ENCODE assay signal across 11 cellular contexts in the genomic region with DNA sequence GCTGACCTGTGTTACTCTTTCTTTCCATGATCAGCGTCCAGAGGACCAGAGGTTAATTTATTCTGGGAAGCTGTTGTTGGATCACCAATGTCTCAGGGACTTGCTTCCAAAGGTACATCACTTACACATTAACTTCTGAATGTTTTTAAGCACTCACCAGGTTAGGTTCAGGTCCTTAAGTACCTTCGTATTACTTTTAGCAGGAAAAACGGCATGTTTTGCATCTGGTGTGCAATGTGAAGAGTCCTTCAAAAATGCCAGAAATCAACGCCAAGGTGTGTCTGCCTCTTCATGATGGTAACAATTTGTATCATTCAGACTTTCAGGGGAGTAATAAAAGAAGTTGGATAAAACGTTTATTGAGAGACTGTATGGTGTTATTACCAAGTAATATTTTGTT. TPM values are rescaled to one million over a fixed set of nuclear protein-coding genes. Genes with fewer than 3 reads are reported as not detected.
DNase-seq lines count a peak whose midpoint lies in the region; ATAC-seq and TF ChIP-seq lines count a peak whose summit lies in the region.
"Had no signal": no experiment of that assay in that cellular context is flagged by ENCODE, and none has a peak within 500 bp of the region (broad histone marks: within the 10 kb centered on the region; RNA-seq: fewer than 3 reads in every experiment).

No MANE protein-coding gene starts in this region.

- H3K27me3 ChIP-seq in subcutaneous abdominal adipose tissue (ENCODE audit: control insufficient read depth in 5 of 5, insufficient read depth in 4 of 5, low read length in 5 of 5), result no peaks in the 10 kb centered on the region

- POLR2A ChIA-PET in activated CD4-positive, alpha-beta T cell treated with anti-CD3 and anti-CD28 coated beads, Interleukin-2, amount 10 ng/mL, durations not matched to agents 7 days and 5 days (lab: Charles Lee), result no interaction called here

- peaks cover 5 to 55% (median 43%) of the 10 kb centered on the region in 5 donors for H3K4me1 ChIP-seq in subcutaneous abdominal adipose tissue (ENCODE audit: control insufficient read depth in 5 of 5, insufficient read depth in 5 of 5, low read length in 5 of 5)

- intact Hi-C loops in activated T-helper 1 cell treated with anti-CD3 and anti-CD28 coated beads, Interleukin-12 subunit alpha, Interleukin-12 subunit beta, Interleukin-2, Interleukin-4 antibody, amounts not matched to agents 30 ng/mL and 10 ng/mL and 1 ng/mL, durations not matched to agents 14 hours and 24 hours and 36 hours (cut with micrococcal nuclease), result loop anchor here (5.0 to 10.0 kb wide), 4 partner anchors 203 to 1190 kb away; partner anchors contain the start of genes CCDC102A, CFAP20, CIAPIN1 and COQ9

- DNase-seq in activated CD4-positive, alpha-beta T cell treated with anti-CD3 and anti-CD28 coated beads, Interleukin-2, amount 10 ng/mL, durations not matched to agents 7 days and 5 days, result no peak
- DNase-seq in activated CD4-positive, alpha-beta T cell treated with anti-CD3 and anti-CD28 coated beads, Interleukin-2, amount 50 U/mL, for 4 hours, result no peak
- DNase-seq in activated T-helper 1 cell treated with anti-CD3 and anti-CD28 coated beads, Interleukin-12 subunit alpha, Interleukin-12 subunit beta, Interleukin-2, Interleukin-4 antibody, amounts not matched to agents 30 ng/mL and 10 ng/mL and 1 ng/mL, durations not matched to agents 14 hours and 24 hours and 36 hours (ENCODE audit: low spot score), result no peak
- no peak for DNase-seq in immature natural killer cell
- DNase-seq in GM20000 (ENCODE audit: low spot score), result no peak
- no peak for DNase-seq in stimulated activated naive CD4-positive, alpha-beta T cell treated with Interleukin-2 at 50 U/mL for 16 hours (lab: John Stamatoyannopoulos, UW)
- DNase-seq: C1 segment of cervical spinal cord, NCI-H526 treated with DMSO at 0.1 percent for 48 hours had no signal

- peaks cover 69% of the 10 kb centered on the region for H3K36me3 Mint-ChIP-seq in activated CD4-positive, alpha-beta T cell treated with anti-CD3 and anti-CD28 coated beads, Interleukin-2, amount 10 ng/mL, durations not matched to agents 7 days and 5 days (ENCODE audit: low read depth)
- peaks cover 67% of the 10 kb centered on the region for H3K36me3 Mint-ChIP-seq in activated T-helper 1 cell treated with anti-CD3 and anti-CD28 coated beads, Interleukin-12 subunit alpha, Interleukin-12 subunit beta, Interleukin-2, Interleukin-4 antibody, amounts not matched to agents 30 ng/mL and 10 ng/mL and 1 ng/mL, durations not matched to agents 14 hours and 24 hours and 36 hours (ENCODE audit: low read depth)
- peaks cover 4 to 44% (median 40%) of the 10 kb centered on the region in 3 donors for H3K36me3 Mint-ChIP-seq in immature natural killer cell

- H3K9me3 ChIP-seq in subcutaneous abdominal adipose tissue (ENCODE audit: control insufficient read depth in 5 of 5, low read length in 5 of 5), result no peaks in the 10 kb centered on the region

- H3K27ac ChIP-seq in subcutaneous abdominal adipose tissue (ENCODE audit: low read depth, low read length), result no peak overlapping the region

- peaks cover 38 to 54% (median 50%) of the 10 kb centered on the region in 5 donors for H3K36me3 ChIP-seq in subcutaneous abdominal adipose tissue (ENCODE audit: control insufficient read depth in 5 of 5, insufficient read depth in 5 of 5, low read length in 5 of 5)

- H3K9ac ChIP-seq in subcutaneous abdominal adipose tissue (ENCODE audit: low read length in 5 of 5), result peak overlapping the region in 4 of 5 donors; percentile 21 to 98 (median 51)

- H3K4me3 Mint-ChIP-seq in activated CD4-positive, alpha-beta T cell treated with anti-CD3 and anti-CD28 coated beads, Interleukin-2, amount 10 ng/mL, durations not matched to agents 7 days and 5 days, result peak overlapping the region; percentile 99
- peak overlapping the region; percentile 95 for H3K4me3 Mint-ChIP-seq in activated T-helper 1 cell treated with anti-CD3 and anti-CD28 coated beads, Interleukin-12 subunit alpha, Interleukin-12 subunit beta, Interleukin-2, Interleukin-4 antibody, amounts not matched to agents 30 ng/mL and 10 ng/mL and 1 ng/mL, durations not matched to agents 14 hours and 24 hours and 36 hours
- H3K4me3 Mint-ChIP-seq in immature natural killer cell, result peak overlapping the region in 4 of 5 donors; percentile 51 to 98 (median 68)

- no peak for TF ChIP-seq CTCF in GM20000 (IDR thresholded peaks at IDR 0.05; ENCODE audit: extremely low read depth, missing control alignments)

- no peaks in the 10 kb centered on the region for H3K27me3 Mint-ChIP-seq in activated CD4-positive, alpha-beta T cell treated with anti-CD3 and anti-CD28 coated beads, Interleukin-2, amount 10 ng/mL, durations not matched to agents 7 days and 5 days
- H3K27me3 Mint-ChIP-seq in activated T-helper 1 cell treated with anti-CD3 and anti-CD28 coated beads, Interleukin-12 subunit alpha, Interleukin-12 subunit beta, Interleukin-2, Interleukin-4 antibody, amounts not matched to agents 30 ng/mL and 10 ng/mL and 1 ng/mL, durations not matched to agents 14 hours and 24 hours and 36 hours (ENCODE audit: insufficient read depth), result no peaks in the 10 kb centered on the region
- peaks cover 18 to 21% (median 20%) of the 10 kb centered on the region in 3 donors for H3K27me3 Mint-ChIP-seq in immature natural killer cell (ENCODE audit: low read depth in 3 of 3)

- no peaks in the 10 kb centered on the region for H3K9me3 Mint-ChIP-seq in activated CD4-positive, alpha-beta T cell treated with anti-CD3 and anti-CD28 coated beads, Interleukin-2, amount 10 ng/mL, durations not matched to agents 7 days and 5 days
- no peaks in the 10 kb centered on the region for H3K9me3 Mint-ChIP-seq in activated T-helper 1 cell treated with anti-CD3 and anti-CD28 coated beads, Interleukin-12 subunit alpha, Interleukin-12 subunit beta, Interleukin-2, Interleukin-4 antibody, amounts not matched to agents 30 ng/mL and 10 ng/mL and 1 ng/mL, durations not matched to agents 14 hours and 24 hours and 36 hours
- H3K9me3 Mint-ChIP-seq in immature natural killer cell, result no peaks in the 10 kb centered on the region

- no peak for ATAC-seq in HG03457 (IDR thresholded peaks at IDR 0.05; ENCODE audit: unreplicated experiment)
- ATAC-seq: sciatic nerve had no signal

- peaks cover 68% of the 10 kb centered on the region for H3K4me1 Mint-ChIP-seq in activated CD4-positive, alpha-beta T cell treated with anti-CD3 and anti-CD28 coated beads, Interleukin-2, amount 10 ng/mL, durations not matched to agents 7 days and 5 days
- peaks cover 72% of the 10 kb centered on the region for H3K4me1 Mint-ChIP-seq in activated T-helper 1 cell treated with anti-CD3 and anti-CD28 coated beads, Interleukin-12 subunit alpha, Interleukin-12 subunit beta, Interleukin-2, Interleukin-4 antibody, amounts not matched to agents 30 ng/mL and 10 ng/mL and 1 ng/mL, durations not matched to agents 14 hours and 24 hours and 36 hours (ENCODE audit: low read depth)
- H3K4me1 Mint-ChIP-seq in immature natural killer cell, result peaks cover 60 to 77% of the 10 kb centered on the region in 2 donors

- H3K4me3 ChIP-seq in subcutaneous abdominal adipose tissue (ENCODE audit: low read depth in 1 of 5, low read length in 5 of 5), result peak overlapping the region; percentile 13 to 100 (median 97)

- CTCF ChIA-PET in activated CD4-positive, alpha-beta T cell treated with anti-CD3 and anti-CD28 coated beads, Interleukin-2, amount 10 ng/mL, durations not matched to agents 7 days and 5 days (lab: Charles Lee), result interaction anchor here (1.0 kb wide), 1 partner anchor 15 kb away, joined by 4 read pairs; no protein-coding TSS in a partner anchor

- peak overlapping the region; percentile 31 for H3K27ac Mint-ChIP-seq in activated CD4-positive, alpha-beta T cell treated with anti-CD3 and anti-CD28 coated beads, Interleukin-2, amount 10 ng/mL, durations not matched to agents 7 days and 5 days
- H3K27ac Mint-ChIP-seq in activated T-helper 1 cell treated with anti-CD3 and anti-CD28 coated beads, Interleukin-12 subunit alpha, Interleukin-12 subunit beta, Interleukin-2, Interleukin-4 antibody, amounts not matched to agents 30 ng/mL and 10 ng/mL and 1 ng/mL, durations not matched to agents 14 hours and 24 hours and 36 hours, result peak overlapping the region; percentile 57
- peak overlapping the region in 5 of 6 donors; percentile 3 to 82 (median 80) for H3K27ac Mint-ChIP-seq in immature natural killer cell

RNA-seq across cellular contexts. Expression of gene HERPUD1, which starts 3.3 kb away (rescaled TPM):
- total RNA-seq in activated CD4-positive, alpha-beta T cell treated with anti-CD3 and anti-CD28 coated beads, Interleukin-2, amount 10 ng/mL, durations not matched to agents 7 days and 5 days, result 100 to 1,000 TPM in 1 of 2 experiments, 10 to 100 TPM in 1; 81.3 to 113 TPM
- total RNA-seq in activated T-helper 1 cell treated with anti-CD3 and anti-CD28 coated beads, Interleukin-12 subunit alpha, Interleukin-12 subunit beta, Interleukin-2, Interleukin-4 antibody, amounts not matched to agents 30 ng/mL and 10 ng/mL and 1 ng/mL, durations not matched to agents 14 hours and 24 hours and 36 hours, result 176 and 178 TPM in 2 replicates
- 100 to 1,000 TPM in 2 of 3 donors, 10 to 100 TPM in 1; 89.0 to 157 (median 120) TPM for polyA plus RNA-seq in immature natural killer cell

RNA-seq across cellular contexts. Expression of gene CETP, which starts 26.5 kb away (rescaled TPM):
- total RNA-seq in activated CD4-positive, alpha-beta T cell treated with anti-CD3 and anti-CD28 coated beads, Interleukin-2, amount 10 ng/mL, durations not matched to agents 7 days and 5 days, result not detected
- total RNA-seq in activated T-helper 1 cell treated with anti-CD3 and anti-CD28 coated beads, Interleukin-12 subunit alpha, Interleukin-12 subunit beta, Interleukin-2, Interleukin-4 antibody, amounts not matched to agents 30 ng/mL and 10 ng/mL and 1 ng/mL, durations not matched to agents 14 hours and 24 hours and 36 hours, result 0.23 and 0.24 TPM in 2 replicates
- under 1 TPM in 1 of 3 donors, not detected in 2; 0.22 TPM for polyA plus RNA-seq in immature natural killer cell

RNA-seq across cellular contexts. Expression of gene NLRC5, which starts 54.2 kb away (rescaled TPM):
- total RNA-seq in activated CD4-positive, alpha-beta T cell treated with anti-CD3 and anti-CD28 coated beads, Interleukin-2, amount 10 ng/mL, durations not matched to agents 7 days and 5 days, result 100 to 1,000 TPM; 428 to 468 TPM
- 164 and 175 TPM in 2 replicates for total RNA-seq in activated T-helper 1 cell treated with anti-CD3 and anti-CD28 coated beads, Interleukin-12 subunit alpha, Interleukin-12 subunit beta, Interleukin-2, Interleukin-4 antibody, amounts not matched to agents 30 ng/mL and 10 ng/mL and 1 ng/mL, durations not matched to agents 14 hours and 24 hours and 36 hours
- 100 to 1,000 TPM in 1 of 3 donors, 10 to 100 TPM in 2; 18.2 to 151 (median 32.8) TPM for polyA plus RNA-seq in immature natural killer cell
